In the genomic region with DNA sequence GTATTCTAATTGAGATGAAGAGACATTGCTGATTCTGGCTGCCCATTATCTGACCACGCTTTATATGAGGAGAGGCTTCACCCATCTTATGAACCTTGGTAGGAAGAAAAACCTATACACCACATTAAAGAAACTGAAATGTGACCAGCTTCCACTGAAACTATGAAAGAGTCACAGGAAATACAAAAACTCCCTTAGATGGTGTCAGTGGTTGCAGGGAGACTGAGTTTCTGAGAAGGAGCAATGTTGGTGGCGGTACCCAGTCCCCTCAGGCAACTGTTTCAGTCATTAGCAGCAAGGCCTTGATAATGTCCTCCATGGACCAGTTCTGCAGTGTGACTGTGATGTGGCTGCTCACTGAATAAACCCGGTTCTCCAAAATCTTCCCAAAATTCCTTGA, we compare ENCODE assay signal across 23 cellular contexts.
"Had no signal": no experiment of that assay in that cellular context is flagged by ENCODE, and none has a peak within 500 bp of the region (broad histone marks: within the 10 kb centered on the region; RNA-seq: fewer than 3 reads in every experiment).

No MANE protein-coding gene starts in this region.

- H3K4me2 ChIP-seq: SK-N-SH had no signal

- H3K9ac ChIP-seq: SK-N-SH had no signal

- DNase-seq: KBM-7; NCI-H1092; NCI-H1105 treated with DMSO at 0.1 percent for 48 hours; NCI-H1417 treated with DMSO at 0.1 percent for 48 hours; NCI-H146; NCI-H1694 treated with DMSO at 0.1 percent for 48 hours; NCI-H1930; NCI-H2081; NCI-H2107; NCI-H226; NCI-H446; NCI-H510A; NCI-H524 treated with DMSO at 0.1 percent for 48 hours; NCI-H69; NCI-H774; NK-92 treated with Interleukin-12 subunit alpha and Interleukin-12 subunit beta, amount 100 ng/mL, for 24 hours; PC-3; SHP77; SK-N-SH; SW 1271; T-cell had no signal

- ATAC-seq: Panc1, PC-3, T-cell had no signal

- H3K9me2 ChIP-seq: SK-N-SH had no signal

- H3K9me3 ChIP-seq: SK-N-SH had no signal

- H3K27ac ChIP-seq: RWPE1 had no signal
